In genomic region chr12:55931317-55931779, GRCh38 we compare ENCODE assay signal across 6 cellular contexts. TPM values are rescaled to one million over a fixed set of nuclear protein-coding genes. Genes with fewer than 3 reads are reported as not detected.
DNase-seq lines count a peak whose midpoint lies in the region; ATAC-seq and TF ChIP-seq lines count a peak whose summit lies in the region.

No MANE protein-coding gene starts in this region.

- H3K27ac ChIP-seq in transverse colon: peak overlapping the region; percentile 92 to 99 (median 98)

- TF ChIP-seq CTCF in glutamatergic neuron (IDR thresholded peaks at IDR 0.05; ENCODE audit: partially characterized antibody, unreplicated experiment) (no peak), transverse colon (IDR thresholded peaks at IDR 0.05) (no peak)

- H3K36me3 ChIP-seq in transverse colon: no peaks in the 10 kb centered on the region

- peak; percentile 83 for TF ChIP-seq POLR2A in transverse colon (IDR thresholded peaks at IDR 0.05)

- intact Hi-C loops in transverse colon (cut with DNase I; ENCODE audit: low total_unique reads): no loop called here

- peak overlapping the region; percentile 94 for H3K27ac Mint-ChIP-seq in activated naive CD4-positive, alpha-beta T cell treated with anti-CD3 and anti-CD28 coated beads, Interleukin-2, amount 50 U/mL, for 24 hours
- peak overlapping the region; percentile 80 for H3K27ac Mint-ChIP-seq in glutamatergic neuron (ENCODE audit: unreplicated experiment)

- H3K4me3 Mint-ChIP-seq in activated naive CD4-positive, alpha-beta T cell treated with anti-CD3 and anti-CD28 coated beads, Interleukin-2, amount 50 U/mL, for 24 hours: peak overlapping the region; percentile 99
- peak overlapping the region; percentile 94 for H3K4me3 Mint-ChIP-seq in glutamatergic neuron (ENCODE audit: unreplicated experiment)

- DNase-seq in activated naive CD4-positive, alpha-beta T cell treated with Interleukin-2 at 50 U/mL for 16 hours: no peak
- DNase-seq in glutamatergic neuron (no peak), transverse colon (peak; percentile 52), AG08395 (ENCODE audit: low spot score) (no peak)

- ATAC-seq in HG03342 (IDR thresholded peaks at IDR 0.05; ENCODE audit: unreplicated experiment): no peak

- peaks cover 9% of the 10 kb centered on the region for H3K36me3 Mint-ChIP-seq in activated naive CD4-positive, alpha-beta T cell treated with anti-CD3 and anti-CD28 coated beads, Interleukin-2, amount 50 U/mL, for 24 hours
- no peaks in the 10 kb centered on the region for H3K36me3 Mint-ChIP-seq in glutamatergic neuron (ENCODE audit: unreplicated experiment)

- H3K27me3 Mint-ChIP-seq in activated naive CD4-positive, alpha-beta T cell treated with anti-CD3 and anti-CD28 coated beads, Interleukin-2, amount 50 U/mL, for 24 hours: no peaks in the 10 kb centered on the region
- peaks cover 14% of the 10 kb centered on the region for H3K27me3 Mint-ChIP-seq in glutamatergic neuron (ENCODE audit: unreplicated experiment)

- peaks cover 23 to 61% (median 53%) of the 10 kb centered on the region in 4 donors for H3K4me1 ChIP-seq in transverse colon

- peak overlapping the region; percentile 64 to 84 (median 72) for H3K4me3 ChIP-seq in transverse colon

- H3K9me3 Mint-ChIP-seq in activated naive CD4-positive, alpha-beta T cell treated with anti-CD3 and anti-CD28 coated beads, Interleukin-2, amount 50 U/mL, for 24 hours: no peaks in the 10 kb centered on the region
- peaks cover 15% of the 10 kb centered on the region for H3K9me3 Mint-ChIP-seq in glutamatergic neuron (ENCODE audit: unreplicated experiment)

- 7 to 11% methylated on average over 7 to 10 of the region's 10 CpGs for WGBS in transverse colon (ENCODE audit: low coverage in 1 of 2), 2 donors

- no peaks in the 10 kb centered on the region for H3K9me3 ChIP-seq in transverse colon

- TF ChIP-seq EP300 in transverse colon (IDR thresholded peaks at IDR 0.05; ENCODE audit: low read depth): no peak

- in situ Hi-C loops in transverse colon (cut with MboI; ENCODE audit: low pct_ligation_motif_present in 1 of 4, low pct_unique_long_range_greater_than_20kb in 1 of 4, low sequenced_read_pairs in 3 of 4): loop anchor here in 2 of 4 donors (10.0 to 25.0 kb wide), 4 partner anchors 117 to 197 kb away; partner anchors contain the start of genes ORMDL2 (in 2 of the 2), SARNP (in 2 of the 2) and GDF11 (in 1 of the 2)

- H3K27me3 ChIP-seq in transverse colon: no peaks in the 10 kb centered on the region

- H3K4me1 Mint-ChIP-seq in activated naive CD4-positive, alpha-beta T cell treated with anti-CD3 and anti-CD28 coated beads, Interleukin-2, amount 50 U/mL, for 24 hours: peaks cover 56% of the 10 kb centered on the region
- H3K4me1 Mint-ChIP-seq in glutamatergic neuron (ENCODE audit: low read depth, unreplicated experiment): peaks cover 39% of the 10 kb centered on the region

RNA-seq across cellular contexts. Expression of gene DGKA, which starts 0.4 kb away (rescaled TPM):
- total RNA-seq in glutamatergic neuron (ENCODE audit: unreplicated experiment) (57.5 TPM), transverse colon (100 to 1,000 TPM; 101 to 268 (median 138) TPM)

RNA-seq across cellular contexts. Expression of gene PYM1, which starts 3.7 kb away (rescaled TPM):
- total RNA-seq in glutamatergic neuron (ENCODE audit: unreplicated experiment): 55.3 TPM
- total RNA-seq in transverse colon: 10 to 100 TPM; 35.2 to 56.4 (median 47.8) TPM

RNA-seq across cellular contexts. Expression of gene PMEL, which starts 34.5 kb away (rescaled TPM):
- 851 TPM for total RNA-seq in glutamatergic neuron (ENCODE audit: unreplicated experiment)
- 1 to 10 TPM in 3 of 4 donors, not detected in 1; 2.4 to 7.0 (median 4.9) TPM for total RNA-seq in transverse colon

RNA-seq across cellular contexts. Expression of gene CDK2, which starts 35.3 kb away (rescaled TPM):
- total RNA-seq in glutamatergic neuron (ENCODE audit: unreplicated experiment) (20.5 TPM), transverse colon (10 to 100 TPM in 3 of 4 donors, 1 to 10 TPM in 1; 6.7 to 22.3 (median 11.1) TPM)

RNA-seq across cellular contexts. Expression of gene RAB5B, which starts 42.5 kb away (rescaled TPM):
- total RNA-seq in glutamatergic neuron (ENCODE audit: unreplicated experiment) (170 TPM), transverse colon (10 to 100 TPM; 66.3 to 97.5 (median 88.4) TPM)

Comparison
In these comparisons a context has a peak if more than half of its experiments do, and no peak if none do; other contexts are left out.
1. RNA of gene PMEL, which starts 34.5 kb away (total RNA-seq): 851 TPM in glutamatergic neuron (single experiment); 2.4 to 7.0 TPM in transverse colon; every median in the first group is over 100 times any median in the second.